8 cellular contexts compared by ENCODE assay signal in the genomic region with DNA sequence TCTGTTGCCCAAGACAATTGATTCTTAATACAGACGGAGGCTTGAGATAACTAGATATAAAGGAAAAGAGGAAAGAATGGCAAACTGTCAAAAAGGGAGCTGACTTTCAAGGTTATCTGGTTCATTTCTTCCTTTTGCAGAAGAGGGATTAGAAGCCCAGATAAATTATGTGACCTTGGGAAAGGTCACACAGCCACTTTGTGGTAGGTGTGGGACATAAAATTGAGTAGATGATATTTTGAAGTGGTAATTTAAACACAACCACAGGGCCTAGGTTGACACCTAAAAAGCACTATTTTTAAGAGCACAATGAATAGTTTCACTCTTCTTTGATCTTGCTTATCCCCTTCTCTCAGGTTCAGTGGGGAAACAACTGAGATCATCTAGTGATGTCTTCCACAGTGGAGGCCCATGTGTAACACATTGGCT. TPM values are rescaled to one million over a fixed set of nuclear protein-coding genes. Genes with fewer than 3 reads are reported as not detected.
DNase-seq lines count a peak whose midpoint lies in the region; ATAC-seq and TF ChIP-seq lines count a peak whose summit lies in the region.

No MANE protein-coding gene starts in this region.

- TF ChIP-seq CTCF in HFFc6 (IDR thresholded peaks at IDR 0.05), result no peak

- H3K4me3 ChIP-seq in CD8-positive, alpha-beta memory T cell (ENCODE audit: low read length), result peak overlapping the region; percentile 44

- no peaks in the 10 kb centered on the region for H3K27me3 ChIP-seq in CD8-positive, alpha-beta memory T cell (ENCODE audit: insufficient read depth, low read length, poor library complexity, severe bottlenecking)

- peaks cover 61% of the 10 kb centered on the region for H3K4me1 ChIP-seq in CD8-positive, alpha-beta memory T cell (ENCODE audit: insufficient read depth, low read length)

- H3K27ac ChIP-seq in CD8-positive, alpha-beta memory T cell (ENCODE audit: low read depth, low read length), result peak overlapping the region; percentile 43

- H3K4me3 Mint-ChIP-seq in CD8-positive, alpha-beta memory T cell, result peak overlapping the region; percentile 72 to 92 (median 87)
- H3K4me3 Mint-ChIP-seq in HFFc6, result no peak overlapping the region

- ATAC-seq in GM19463 (IDR thresholded peaks at IDR 0.05; ENCODE audit: unreplicated experiment), result peak; percentile 37
- peak; percentile 42 for ATAC-seq in HG03565 (IDR thresholded peaks at IDR 0.05; ENCODE audit: unreplicated experiment)

- no peaks in the 10 kb centered on the region for H3K9me3 ChIP-seq in CD8-positive, alpha-beta memory T cell (ENCODE audit: low read length)

- POLR2A ChIA-PET in CD8-positive, alpha-beta memory T cell (lab: Charles Lee), result interaction anchor here (0.9 to 2.6 kb wide), 5 partner anchors 14 to 210 kb away, joined by 3 to 14 read pairs (median 7); partner anchors contain the start of gene CACYBP

- no peaks in the 10 kb centered on the region for H3K36me3 ChIP-seq in CD8-positive, alpha-beta memory T cell (ENCODE audit: insufficient read depth, low read length)

- peaks cover 62 to 85% (median 76%) of the 10 kb centered on the region in 3 donors for H3K4me1 Mint-ChIP-seq in CD8-positive, alpha-beta memory T cell
- no peaks in the 10 kb centered on the region for H3K4me1 Mint-ChIP-seq in HFFc6 (ENCODE audit: low read depth)

- H3K27ac Mint-ChIP-seq in CD8-positive, alpha-beta memory T cell, result peak overlapping the region; percentile 80 to 97 (median 94)
- no peak overlapping the region for H3K27ac Mint-ChIP-seq in HFFc6

- H3K9me3 Mint-ChIP-seq in CD8-positive, alpha-beta memory T cell, result no peaks in the 10 kb centered on the region
- peaks cover 17% of the 10 kb centered on the region for H3K9me3 Mint-ChIP-seq in HFFc6

- CTCF ChIA-PET in CD8-positive, alpha-beta memory T cell (lab: Charles Lee), result interaction anchor here (1.0 to 2.9 kb wide), 9 partner anchors 10 to 109 kb away, joined by 4 to 14 read pairs (median 8); partner anchors contain the start of gene KIAA0040

- H3K27me3 Mint-ChIP-seq in CD8-positive, alpha-beta memory T cell, result no peaks in the 10 kb centered on the region
- no peaks in the 10 kb centered on the region for H3K27me3 Mint-ChIP-seq in HFFc6 (ENCODE audit: insufficient read depth)

- peaks cover 0 to 5% (median 0%) of the 10 kb centered on the region in 3 donors for H3K36me3 Mint-ChIP-seq in CD8-positive, alpha-beta memory T cell
- no peaks in the 10 kb centered on the region for H3K36me3 Mint-ChIP-seq in HFFc6 (ENCODE audit: low read depth)

- peak in 1 of 5 donors; percentile 55 for DNase-seq in CD8-positive, alpha-beta memory T cell
- peak; percentile 43 for DNase-seq in central memory CD4-positive, alpha-beta T cell
- DNase-seq in H4 (ENCODE audit: low spot score) (no peak), MV-4-11 (lab: John Stamatoyannopoulos, UW) (no peak), anterior cingulate cortex (lab: John Stamatoyannopoulos, UW) (no peak), HFFc6 (no peak)

RNA-seq across cellular contexts. Expression of gene KIAA0040, which starts 16.9 kb away (rescaled TPM):
- 10 to 100 TPM; 30.4 to 31.8 TPM for total RNA-seq in CD8-positive, alpha-beta memory T cell
- 39.3 TPM for polyA plus RNA-seq in CD8-positive, alpha-beta memory T cell
- total RNA-seq in H4 (2014; rRNA removed; shearing (Covaris generic)), result 2.3 and 5.8 TPM in 2 replicates
- not detected for total RNA-seq in HFFc6 (2021; fragmentation: NEBNext Ultra II Directional; extraction: Animal tissue kit (Norgen Biotek cat#: 25700))
